In genomic region chr1:65069186-65069585, GRCh38 we compare ENCODE assay signal across 9 cellular contexts.
DNase-seq lines count a peak whose midpoint lies in the region; ATAC-seq, FAIRE-seq and TF ChIP-seq lines count a peak whose summit lies in the region.
"Had no signal": no experiment of that assay in that cellular context is flagged by ENCODE, and none has a peak within 500 bp of the region (broad histone marks: within the 10 kb centered on the region; RNA-seq: fewer than 3 reads in every experiment).

No MANE protein-coding gene starts in this region.

- peak; percentile 69 for DNase-seq in activated CD4-positive, alpha-beta T cell treated with anti-CD3 and anti-CD28 coated beads for 48 hours
- DNase-seq in esophagus squamous epithelium (lab: John Stamatoyannopoulos, UW) (no peak), COLO829 (ENCODE audit: low spot score) (no peak), DMS79 treated with DMSO at 0.1 percent for 48 hours (lab: John Stamatoyannopoulos, UW) (no peak), GM12892 (ENCODE audit: insufficient read length) (no peak)
- DNase-seq in stimulated activated CD4-positive, alpha-beta T cell treated with anti-CD3 and anti-CD28 coated beads, Interleukin-12 subunit alpha, Interleukin-12 subunit beta, amount 100 ng/mL, for 24 hours (ENCODE audit: low read depth in 2 of 2): peak; percentile 21 to 34

- no peaks in the 10 kb centered on the region for H3K9me3 ChIP-seq in ES-I3 (ENCODE audit: control insufficient read depth, insufficient read depth, low read length)
- no peaks in the 10 kb centered on the region for H3K9me3 ChIP-seq in esophagus squamous epithelium
- H3K9me3 ChIP-seq: SJSA1 had no signal

- TF ChIP-seq POLR2A in esophagus squamous epithelium (IDR thresholded peaks at IDR 0.05) (no peak), GM12892 (IDR thresholded peaks at IDR 0.05; ENCODE audit: low read depth, low read length) (no peak)

- H3K4me1 ChIP-seq in ES-I3 (ENCODE audit: insufficient read depth, low read length) (peaks cover 10% of the 10 kb centered on the region), esophagus squamous epithelium (peaks cover 5 to 33% (median 8%) of the 10 kb centered on the region in 3 donors)

- no peak for FAIRE-seq in GM12892 (lab: Jason Lieb, UNC)

- intact Hi-C loops in esophagus squamous epithelium (cut with DNase I): no loop called here

- TF ChIP-seq CTCF in esophagus squamous epithelium (IDR thresholded peaks at IDR 0.05): no peak

- H3K27me3 ChIP-seq in esophagus squamous epithelium: no peaks in the 10 kb centered on the region

- H3K36me3 ChIP-seq in ES-I3 (ENCODE audit: insufficient read depth, low read length) (no peaks in the 10 kb centered on the region), esophagus squamous epithelium (no peaks in the 10 kb centered on the region)
- H3K36me3 ChIP-seq: SJSA1 had no signal

- H3K4me3 ChIP-seq in esophagus squamous epithelium: peak overlapping the region; percentile 80 to 98 (median 92)

- no peak for ATAC-seq in HG03045 (IDR thresholded peaks at IDR 0.05; ENCODE audit: unreplicated experiment)

- H3K27ac ChIP-seq in esophagus squamous epithelium: peak overlapping the region in 3 of 4 donors; percentile 99 to 100 (median 100)
- H3K27ac ChIP-seq: SJSA1 had no signal

- WGBS in esophagus squamous epithelium, 2 donors: 34 to 61% methylated on average over 4 of the region's 4 CpGs

- peak overlapping the region; percentile 98; the same call in 1 of the 2 replicates for H3K9ac ChIP-seq in ES-I3 (ENCODE audit: low read depth, low read length)

Comparison
In these comparisons a context has a peak if more than half of its experiments do, and no peak if none do; other contexts are left out.
1. DNase-seq: peak in activated CD4-positive, alpha-beta T cell treated with anti-CD3 and anti-CD28 coated beads for 48 hours (single experiment) and stimulated activated CD4-positive, alpha-beta T cell treated with anti-CD3 and anti-CD28 coated beads, Interleukin-12 subunit alpha, Interleukin-12 subunit beta, amount 100 ng/mL, for 24 hours (2 of 2); none in esophagus squamous epithelium (single experiment), COLO829 (single experiment), DMS79 treated with DMSO at 0.1 percent for 48 hours (single experiment) and GM12892 (single experiment).